In genomic region chr7:103447073-103447960, GRCh38 we compare ENCODE assay signal across 8 cellular contexts.
A peak's percentile ranks its signal among the peaks of the same experiment; 100 is the strongest.
DNase-seq lines count a peak whose midpoint lies in the region.

No MANE protein-coding gene starts in this region.

- H3K4me3 ChIP-seq in NT2/D1 (ENCODE audit: insufficient read length, low read depth): no peak overlapping the region
- H3K4me3 ChIP-seq in adipocyte (ENCODE audit: low read length): no peak overlapping the region
- no peak overlapping the region for H3K4me3 ChIP-seq in iPS DF 6.9 (ENCODE audit: low read length)

- no peak overlapping the region for H3K27ac ChIP-seq in iPS DF 6.9 (ENCODE audit: low read length)

- DNase-seq in COR-L47 (lab: John Stamatoyannopoulos, UW) (peak; percentile 71), GM19240 (ENCODE audit: insufficient read length, low spot score) (peak; percentile 62), HuH-7.5 (ENCODE audit: low spot score) (peak; percentile 78), NT2/D1 (ENCODE audit: low read depth, low spot score) (peak; percentile 55), adipocyte (ENCODE audit: low read depth) (peak; percentile 55), iPS DF 6.9 (ENCODE audit: low read depth, low spot score) (peak; percentile 55), NK-92 (lab: John Stamatoyannopoulos, UW; ENCODE audit: unreplicated experiment) (no peak)
- DNase-seq in stimulated activated CD4-positive, alpha-beta T cell treated with anti-CD3 and anti-CD28 coated beads, Interleukin-1b, Interleukin-23, amount 100 ng/mL, for 48 hours: peak; percentile 44

- WGBS in iPS DF 6.9 (ENCODE audit: insufficient coverage, insufficient read length): no CpG with 5 or more reads among the region's 17 CpGs

- H3K9me3 ChIP-seq in NT2/D1 (ENCODE audit: insufficient read depth, low read length) (no peaks in the 10 kb centered on the region), adipocyte (ENCODE audit: control insufficient read depth, low read length) (peaks cover 3% of the 10 kb centered on the region), iPS DF 6.9 (ENCODE audit: control insufficient read depth, insufficient read depth, low read length) (no peaks in the 10 kb centered on the region)

- H3K9ac ChIP-seq in NT2/D1 (ENCODE audit: insufficient read length, low read depth): no peak overlapping the region
- H3K9ac ChIP-seq in adipocyte (ENCODE audit: low read length): no peak overlapping the region

- H3K4me1 ChIP-seq in NT2/D1 (ENCODE audit: insufficient read depth, insufficient read length): no peaks in the 10 kb centered on the region
- H3K4me1 ChIP-seq in adipocyte (ENCODE audit: control insufficient read depth, insufficient read depth, low read length): peaks cover 8% of the 10 kb centered on the region
- H3K4me1 ChIP-seq in iPS DF 6.9 (ENCODE audit: control insufficient read depth, insufficient read depth, low read length): peaks cover 2% of the 10 kb centered on the region

- H3K27me3 ChIP-seq in NT2/D1 (ENCODE audit: insufficient read depth, insufficient read length) (peaks cover 49% of the 10 kb centered on the region), adipocyte (replicated peaks; ENCODE audit: control insufficient read depth, insufficient read depth, low read length) (peaks cover 30% of the 10 kb centered on the region), iPS DF 6.9 (ENCODE audit: control insufficient read depth, insufficient read depth, low read length) (peaks cover 4% of the 10 kb centered on the region; the same call in 1 of the 2 replicates)

- H3K36me3 ChIP-seq in NT2/D1 (ENCODE audit: insufficient read depth, insufficient read length, low read length): no peaks in the 10 kb centered on the region
- H3K36me3 ChIP-seq in adipocyte (ENCODE audit: control insufficient read depth, insufficient read depth, low read length, severe bottlenecking): no peaks in the 10 kb centered on the region
- no peaks in the 10 kb centered on the region for H3K36me3 ChIP-seq in iPS DF 6.9 (ENCODE audit: control insufficient read depth, insufficient read depth, low read length)
